In genomic region chr7:105524840-105525239, GRCh38 we compare ENCODE assay signal across 21 cellular contexts. TPM values are rescaled to one million over a fixed set of nuclear protein-coding genes. Genes with fewer than 3 reads are reported as not detected.
"Had no signal": no experiment of that assay in that cellular context is flagged by ENCODE, and none has a peak within 500 bp of the region (broad histone marks: within the 10 kb centered on the region; RNA-seq: fewer than 3 reads in every experiment).

No MANE protein-coding gene starts in this region.

- H3K27me3 ChIP-seq: adrenal gland, gastroesophageal sphincter, heart left ventricle, upper lobe of right lung had no signal

- FAIRE-seq: TTC549 had no signal

- H3K9ac ChIP-seq: parathyroid adenoma had no signal

- H3K27ac ChIP-seq: adrenal gland, gastroesophageal sphincter, heart left ventricle, parathyroid adenoma, thoracic aorta, upper lobe of right lung had no signal

- H3K4me2 ChIP-seq: smooth muscle cell had no signal

- DNase-seq: activated CD4-positive, alpha-beta T cell treated with anti-CD3 and anti-CD28 coated beads, Interleukin-2, amount 50 U/mL, for 4 hours; activated gamma-delta T cell treated with Interleukin-2 at 50 U/mL for 16 hours; activated T-cell treated with anti-CD3 and anti-CD28 coated beads for 4 hours; adrenal gland; effector CD8-positive, alpha-beta T cell; heart left ventricle; kidney glomerular epithelial cell; left ventricle myocardium superior; stimulated activated CD4-positive, alpha-beta T cell treated with anti-CD3 and anti-CD28 coated beads, Interleukin-4, amount 100 ng/mL, for 24 hours; upper lobe of right lung had no signal

- H3K4me3 ChIP-seq: adrenal gland, gastroesophageal sphincter, heart left ventricle, smooth muscle cell, thoracic aorta, upper lobe of right lung had no signal

- H3K36me3 ChIP-seq: adrenal gland, gastroesophageal sphincter, heart left ventricle, thoracic aorta, upper lobe of right lung had no signal

- H2AFZ ChIP-seq: parathyroid adenoma had no signal

- ATAC-seq: activated naive CD4-positive, alpha-beta T cell treated with anti-CD3 and anti-CD28 coated beads, Interleukin-2, amount 50 U/mL, for 72 hours; esophagus mucosa; gastroesophageal sphincter; heart left ventricle; left ventricle myocardium superior; sciatic nerve; stimulated activated effector memory CD8-positive, alpha-beta T cell treated with anti-CD3 and anti-CD28 coated beads, Interleukin-12 subunit alpha, Interleukin-12 subunit beta, amount 100 ng/mL, for 72 hours; upper lobe of right lung had no signal

- H3K9me3 ChIP-seq: adrenal gland, gastroesophageal sphincter, heart left ventricle, thoracic aorta, upper lobe of right lung had no signal

RNA-seq across cellular contexts. Expression of gene EFCAB10, which starts 56.5 kb away (rescaled TPM):
- total RNA-seq: activated CD8-positive, alpha-beta memory T cell treated with anti-CD3 and anti-CD28 coated beads for 36 hours; activated naive CD4-positive, alpha-beta T cell treated with anti-CD3 and anti-CD28 coated beads, Interleukin-2, amount 50 U/mL, for 72 hours; activated T-helper 1 cell treated with anti-CD3 and anti-CD28 coated beads, Interleukin-12 subunit alpha, Interleukin-12 subunit beta, Interleukin-2, Interleukin-4 antibody, amounts not matched to agents 30 ng/mL and 10 ng/mL and 1 ng/mL, durations not matched to agents 14 hours and 24 hours and 36 hours; adrenal gland; heart left ventricle; left ventricle myocardium superior; sciatic nerve; thoracic aorta had no signal
- polyA plus RNA-seq: heart left ventricle had no signal
